ENCODE assay signal across 11 cellular contexts in genomic region chr9:133584559-133585476, GRCh38. TPM values are rescaled to one million over a fixed set of nuclear protein-coding genes. Genes with fewer than 3 reads are reported as not detected.
A peak's percentile ranks its signal among the peaks of the same experiment; 100 is the strongest.
DNase-seq lines count a peak whose midpoint lies in the region; ATAC-seq and TF ChIP-seq lines count a peak whose summit lies in the region.
"Had no signal": no experiment of that assay in that cellular context is flagged by ENCODE, and none has a peak within 500 bp of the region (broad histone marks: within the 10 kb centered on the region; RNA-seq: fewer than 3 reads in every experiment).

No MANE protein-coding gene starts in this region.

- no peak for TF ChIP-seq POLR2A in thyroid gland (IDR thresholded peaks at IDR 0.05)

- H3K36me3 ChIP-seq in SK-N-MC (ENCODE audit: insufficient read depth, low read length) (no peaks in the 10 kb centered on the region), thyroid gland (no peaks in the 10 kb centered on the region)

- H3K4me1 Mint-ChIP-seq in memory B cell, result peaks cover 10% of the 10 kb centered on the region
- peaks cover 20% of the 10 kb centered on the region for H3K4me1 Mint-ChIP-seq in endothelial cell (ENCODE audit: unreplicated experiment)
- H3K4me1 Mint-ChIP-seq: central memory CD8-positive, alpha-beta T cell had no signal

- H3K9me3 Mint-ChIP-seq in memory B cell (peaks cover 2% of the 10 kb centered on the region), endothelial cell (ENCODE audit: unreplicated experiment) (no peaks in the 10 kb centered on the region)
- H3K9me3 Mint-ChIP-seq: central memory CD8-positive, alpha-beta T cell had no signal

- WGBS in thyroid gland, 2 donors, result 11 to 20% methylated on average over 23 of the region's 28 CpGs

- DNase-seq in D341Med (ENCODE audit: low spot score), result peak; percentile 57
- peak; percentile 91 for DNase-seq in NCI-H146 (lab: John Stamatoyannopoulos, UW)
- DNase-seq in SK-N-MC (ENCODE audit: low read depth, low spot score), result peak; percentile 70
- DNase-seq in memory B cell (ENCODE audit: low spot score in 2 of 2), result no peak
- DNase-seq in GF-D8 (lab: John Stamatoyannopoulos, UW), result no peak
- no peak for DNase-seq in endothelial cell (ENCODE audit: low spot score)
- no peak for DNase-seq in thyroid gland

- H3K27ac Mint-ChIP-seq in memory B cell, result no peak overlapping the region
- no peak overlapping the region for H3K27ac Mint-ChIP-seq in endothelial cell (ENCODE audit: unreplicated experiment)

- H3K36me3 Mint-ChIP-seq in memory B cell (no peaks in the 10 kb centered on the region), endothelial cell (ENCODE audit: low read depth, unreplicated experiment) (peaks cover 13% of the 10 kb centered on the region)

- no peak overlapping the region for H3K9ac ChIP-seq in SK-N-MC (ENCODE audit: insufficient read length)
- H3K9ac ChIP-seq: parathyroid adenoma had no signal

- H3K27me3 Mint-ChIP-seq in memory B cell (peaks cover 22% of the 10 kb centered on the region), endothelial cell (ENCODE audit: unreplicated experiment) (peaks cover 7% of the 10 kb centered on the region)

- ATAC-seq in memory B cell (ENCODE audit: low read depth) (peak; percentile 59), GM21576 (IDR thresholded peaks at IDR 0.05; ENCODE audit: unreplicated experiment) (no peak)

- H3K9me3 ChIP-seq in SK-N-MC (ENCODE audit: low read depth, low read length) (0 out of 2 replicates have a peak, but pooled peaks cover 5% of the 10 kb centered on the region), thyroid gland (no peaks in the 10 kb centered on the region)

- H3K27ac ChIP-seq in SK-N-MC, result peak overlapping the region; percentile 77
- H3K27ac ChIP-seq in thyroid gland, result no peak overlapping the region
- H3K27ac ChIP-seq: parathyroid adenoma, RWPE1 had no signal

- H3K4me1 ChIP-seq in thyroid gland, result peaks cover 0 to 9% of the 10 kb centered on the region in 2 donors
- H3K4me1 ChIP-seq: parathyroid adenoma had no signal

- H3K4me3 ChIP-seq in SK-N-MC (peak overlapping the region; percentile 73), thyroid gland (replicated peaks in 1 of 3) (no peak overlapping the region)

- peaks cover 3% of the 10 kb centered on the region for H3K27me3 ChIP-seq in thyroid gland

- intact Hi-C loops in thyroid gland (cut with DNase I), result loop anchor here (10.0 kb wide), 1 partner anchor 140 kb away; no protein-coding TSS in a partner anchor

- TF ChIP-seq CTCF in endothelial cell (IDR thresholded peaks at IDR 0.05; ENCODE audit: unreplicated experiment) (no peak), thyroid gland (IDR thresholded peaks at IDR 0.05) (no peak)

- H3K4me3 Mint-ChIP-seq in memory B cell, result no peak overlapping the region
- no peak overlapping the region for H3K4me3 Mint-ChIP-seq in endothelial cell (ENCODE audit: unreplicated experiment)
- H3K4me3 Mint-ChIP-seq: central memory CD8-positive, alpha-beta T cell had no signal

RNA-seq across cellular contexts. Expression of gene FAM163B, which starts 24.4 kb away (rescaled TPM):
- total RNA-seq in endothelial cell (ENCODE audit: unreplicated experiment) (not detected), thyroid gland (not detected)

RNA-seq across cellular contexts. Expression of gene ADAMTSL2, which starts 50.3 kb away (rescaled TPM):
- 5.9 TPM for total RNA-seq in endothelial cell (ENCODE audit: unreplicated experiment)
- total RNA-seq in thyroid gland, result 1 to 10 TPM; 2.4 to 9.3 (median 8.7) TPM

RNA-seq across cellular contexts. Expression of gene DBH, which starts 51.3 kb away (rescaled TPM):
- total RNA-seq in endothelial cell (ENCODE audit: unreplicated experiment) (0.08 TPM), thyroid gland (under 1 TPM in 2 of 4 donors, not detected in 2; 0.11 to 0.15 TPM)

Comparison
In these comparisons a context has a peak if more than half of its experiments do, and no peak if none do; other contexts are left out.
1. DNase-seq: peak in D341Med (single experiment), NCI-H146 (single experiment) and SK-N-MC (single experiment); none in memory B cell (0 of 2), GF-D8 (single experiment), endothelial cell (single experiment) and thyroid gland (0 of 2).